6 cellular contexts compared by ENCODE assay signal in the genomic region with DNA sequence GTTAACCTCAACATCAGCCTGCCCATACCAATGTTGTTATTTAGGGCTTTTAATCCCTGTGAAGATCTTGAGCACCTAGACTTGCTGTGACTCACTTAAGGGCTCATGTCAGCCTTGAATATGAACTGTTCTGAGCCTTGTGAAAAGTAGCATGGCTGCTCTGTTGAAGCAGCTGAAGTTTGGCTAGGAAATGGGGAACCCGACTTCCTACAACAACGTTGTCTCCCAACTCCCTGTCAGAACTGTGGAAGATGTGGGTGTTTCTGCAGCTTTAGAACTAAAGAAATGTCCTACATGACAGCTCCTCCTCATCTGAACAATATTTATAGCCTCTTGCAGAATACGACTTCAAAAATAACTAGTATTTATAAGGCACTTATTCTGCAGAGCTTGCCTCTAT. TPM values are rescaled to one million over a fixed set of nuclear protein-coding genes. Genes with fewer than 3 reads are reported as not detected.
"Had no signal": no experiment of that assay in that cellular context is flagged by ENCODE, and none has a peak within 500 bp of the region (broad histone marks: within the 10 kb centered on the region; RNA-seq: fewer than 3 reads in every experiment).

No MANE protein-coding gene starts in this region.

- H3K9me3 Mint-ChIP-seq: H9 had no signal

- H3K27ac ChIP-seq: GM23248 had no signal

- H3K9ac ChIP-seq: GM23248 had no signal

- H3K4me3 Mint-ChIP-seq: H9 had no signal

- H2AFZ ChIP-seq: GM23248 had no signal

- DNase-seq: GM23248, H9, HCEC 1CT, IMR-90 had no signal

- H3K4me3 ChIP-seq: GM23248, K562 had no signal

- ATAC-seq: K562 had no signal

RNA-seq across cellular contexts. Expression of a gene that starts 27.5 kb away (rescaled TPM):
- total RNA-seq: GM23248, HT-29, K562 had no signal
- polyA plus RNA-seq: GM23248, K562 had no signal
